In genomic region chr22:27863556-27863955, GRCh38 we compare ENCODE assay signal across 28 cellular contexts. TPM values are rescaled to one million over a fixed set of nuclear protein-coding genes. Genes with fewer than 3 reads are reported as not detected.
DNase-seq lines count a peak whose midpoint lies in the region; ATAC-seq and TF ChIP-seq lines count a peak whose summit lies in the region.
"Had no signal": no experiment of that assay in that cellular context is flagged by ENCODE, and none has a peak within 500 bp of the region (broad histone marks: within the 10 kb centered on the region; RNA-seq: fewer than 3 reads in every experiment).

No MANE protein-coding gene starts in this region.

- peak overlapping the region; percentile 29; the same call in 1 of the 2 replicates for H3K27ac Mint-ChIP-seq in HFFc6
- H3K27ac Mint-ChIP-seq: activated naive CD8-positive, alpha-beta T cell treated with anti-CD3 and anti-CD28 coated beads, Interleukin-2, amount 50 U/mL, for 24 hours; B cell; stimulated activated memory B cell treated with anti-CD40 and anti-IgM and Interleukin-4, amounts not matched to agents 10 μg/mL and 1 μg/mL and 100 μg/mL, for 72 hours had no signal

- H3K9me3 ChIP-seq in adipocyte (ENCODE audit: control insufficient read depth, low read length) (no peaks in the 10 kb centered on the region), hepatocyte (ENCODE audit: low read depth) (no peaks in the 10 kb centered on the region), stomach (no peaks in the 10 kb centered on the region), mucosa of descending colon (no peaks in the 10 kb centered on the region)
- H3K9me3 ChIP-seq: body of pancreas, suprapubic skin, uterus had no signal

- H3K9ac ChIP-seq in adipocyte (ENCODE audit: low read length) = no peak overlapping the region

- no peak overlapping the region for H3K4me2 ChIP-seq in hepatocyte

- no peaks in the 10 kb centered on the region for H3K27me3 ChIP-seq in adipocyte (replicated peaks; ENCODE audit: control insufficient read depth, insufficient read depth, low read length)
- H3K27me3 ChIP-seq in hepatocyte = no peaks in the 10 kb centered on the region
- H3K27me3 ChIP-seq in stomach = no peaks in the 10 kb centered on the region
- H3K27me3 ChIP-seq: body of pancreas, suprapubic skin, uterus had no signal

- H3K4me1 Mint-ChIP-seq in HFFc6 (ENCODE audit: low read depth) = peaks cover 78% of the 10 kb centered on the region

- intact Hi-C loops in stomach (cut with DNase I; ENCODE audit: low total_unique reads) (no loop called here), mucosa of descending colon (cut with DNase I, micrococcal nuclease) (no loop called here)

- H3K27ac ChIP-seq in hepatocyte (peak overlapping the region; percentile 92), stomach (peak overlapping the region in 4 of 5 donors; percentile 17 to 85 (median 66))
- H3K27ac ChIP-seq: suprapubic skin had no signal

- no peak for TF ChIP-seq EP300 in stomach (IDR thresholded peaks at IDR 0.05)

- no peak for ATAC-seq in mucosa of descending colon
- ATAC-seq in GM21528 (IDR thresholded peaks at IDR 0.05; ENCODE audit: low FRiP score, unreplicated experiment) = no peak
- ATAC-seq in GM18861 (IDR thresholded peaks at IDR 0.05; ENCODE audit: unreplicated experiment) = no peak
- ATAC-seq: activated naive CD8-positive, alpha-beta T cell treated with anti-CD3 and anti-CD28 coated beads, Interleukin-2, amount 50 U/mL, for 24 hours; activated T-cell treated with anti-CD3 and anti-CD28 coated beads, Interleukin-2, amount 50 U/mL, for 4 hours; body of pancreas; K562; naive thymus-derived CD4-positive, alpha-beta T cell; stimulated activated memory B cell treated with anti-CD40 and anti-IgM and Interleukin-4, amounts not matched to agents 10 μg/mL and 1 μg/mL and 100 μg/mL, for 72 hours had no signal

- H3K9me2 ChIP-seq in hepatocyte (replicated peaks; ENCODE audit: insufficient read depth) = no peaks in the 10 kb centered on the region

- H3K4me3 ChIP-seq in adipocyte (ENCODE audit: low read length) (no peak overlapping the region), hepatocyte (no peak overlapping the region), stomach (no peak overlapping the region), mucosa of descending colon (no peak overlapping the region)
- H3K4me3 ChIP-seq: body of pancreas, K562, suprapubic skin, uterus had no signal

- H3K27me3 Mint-ChIP-seq in HFFc6 (ENCODE audit: insufficient read depth) = no peaks in the 10 kb centered on the region; the same call in 1 of the 2 replicates
- H3K27me3 Mint-ChIP-seq: activated naive CD8-positive, alpha-beta T cell treated with anti-CD3 and anti-CD28 coated beads, Interleukin-2, amount 50 U/mL, for 24 hours; B cell; CD8-positive, alpha-beta memory T cell; naive thymus-derived CD4-positive, alpha-beta T cell; stimulated activated memory B cell treated with anti-CD40 and anti-IgM and Interleukin-4, amounts not matched to agents 10 μg/mL and 1 μg/mL and 100 μg/mL, for 72 hours had no signal

- no peak for TF ChIP-seq CTCF in HFFc6 (IDR thresholded peaks at IDR 0.05)
- TF ChIP-seq CTCF in hepatocyte (IDR thresholded peaks at IDR 0.05; ENCODE audit: poor library complexity) = no peak
- TF ChIP-seq CTCF in stomach (IDR thresholded peaks at IDR 0.05) = no peak
- TF ChIP-seq CTCF in mucosa of descending colon (IDR thresholded peaks at IDR 0.05) = no peak

- peaks cover 21% of the 10 kb centered on the region for H3K79me2 ChIP-seq in hepatocyte

- WGBS in hepatocyte (ENCODE audit: low lambda C conversion rate, missing lambda C conversion rate) = 63% methylated on average over 2 of the region's 2 CpGs
- 28 to 53% (median 33%) methylated on average over 2 of the region's 2 CpGs for WGBS in stomach, 5 donors

- no peaks in the 10 kb centered on the region for H3K9me3 Mint-ChIP-seq in HFFc6
- H3K9me3 Mint-ChIP-seq: activated naive CD8-positive, alpha-beta T cell treated with anti-CD3 and anti-CD28 coated beads, Interleukin-2, amount 50 U/mL, for 24 hours; activated T-cell treated with anti-CD3 and anti-CD28 coated beads, Interleukin-2, amount 50 U/mL, for 4 hours; CD8-positive, alpha-beta memory T cell; naive thymus-derived CD4-positive, alpha-beta T cell; stimulated activated memory B cell treated with anti-CD40 and anti-IgM and Interleukin-4, amounts not matched to agents 10 μg/mL and 1 μg/mL and 100 μg/mL, for 72 hours had no signal

- H3K36me3 ChIP-seq in adipocyte (ENCODE audit: control insufficient read depth, insufficient read depth, low read length, severe bottlenecking) = peaks cover 21% of the 10 kb centered on the region
- H3K36me3 ChIP-seq in hepatocyte (replicated peaks; ENCODE audit: insufficient read depth, low read depth) = no peaks in the 10 kb centered on the region
- peaks cover 0 to 22% (median 13%) of the 10 kb centered on the region in 4 donors for H3K36me3 ChIP-seq in stomach
- no peaks in the 10 kb centered on the region for H3K36me3 ChIP-seq in mucosa of descending colon (ENCODE audit: low read depth)
- H3K36me3 ChIP-seq: uterus had no signal

- no peaks in the 10 kb centered on the region for H4K20me1 ChIP-seq in hepatocyte (ENCODE audit: insufficient read depth, poor library complexity, severe bottlenecking)

- H3K4me1 ChIP-seq in adipocyte (ENCODE audit: control insufficient read depth, insufficient read depth, low read length) (peaks cover 45% of the 10 kb centered on the region), hepatocyte (ENCODE audit: insufficient read depth) (peaks cover 74% of the 10 kb centered on the region), stomach (peaks cover 46 to 94% (median 79%) of the 10 kb centered on the region in 4 donors), mucosa of descending colon (ENCODE audit: low read depth) (peaks cover 13% of the 10 kb centered on the region)

- peaks cover 20% of the 10 kb centered on the region for H3K36me3 Mint-ChIP-seq in HFFc6 (ENCODE audit: low read depth)

- H3K4me3 Mint-ChIP-seq in HFFc6 = no peak overlapping the region
- H3K4me3 Mint-ChIP-seq: activated naive CD8-positive, alpha-beta T cell treated with anti-CD3 and anti-CD28 coated beads, Interleukin-2, amount 50 U/mL, for 24 hours; activated T-cell treated with anti-CD3 and anti-CD28 coated beads, Interleukin-2, amount 50 U/mL, for 4 hours; B cell; CD8-positive, alpha-beta memory T cell; naive thymus-derived CD4-positive, alpha-beta T cell; stimulated activated memory B cell treated with anti-CD40 and anti-IgM and Interleukin-4, amounts not matched to agents 10 μg/mL and 1 μg/mL and 100 μg/mL, for 72 hours had no signal

- H2AFZ ChIP-seq in hepatocyte = no peak overlapping the region

- TF ChIP-seq POLR2A in stomach (IDR thresholded peaks at IDR 0.05) = no peak

- DNase-seq in HFFc6 = no peak
- DNase-seq in adipocyte (ENCODE audit: low read depth) = peak; percentile 56
- no peak for DNase-seq in hepatocyte (ENCODE audit: low spot score)
- no peak for DNase-seq in stomach
- no peak for DNase-seq in mucosa of descending colon
- DNase-seq: ACHN; activated CD4-positive, alpha-beta T cell treated with anti-CD3 and anti-CD28 coated beads, Interleukin-2, amount 50 U/mL, for 1 hour; activated naive CD4-positive, alpha-beta T cell; activated naive CD8-positive, alpha-beta T cell treated with anti-CD3 and anti-CD28 coated beads, Interleukin-2, amount 50 U/mL, for 24 hours; activated T-cell treated with anti-CD3 and anti-CD28 coated beads, Interleukin-2, amount 50 U/mL, for 4 hours; body of pancreas; CD8-positive, alpha-beta memory T cell; GOT3; kidney; naive thymus-derived CD4-positive, alpha-beta T cell; NCI-H1092 treated with DMSO at 0.1 percent for 48 hours; NCI-H1694 treated with DMSO at 0.1 percent for 48 hours; NCI-H82; nucleus accumbens; SIG-M5; SW 1271; uterus had no signal

RNA-seq across cellular contexts. Expression of gene PITPNB, which starts 55.5 kb away (rescaled TPM):
- total RNA-seq in HFFc6 (2021; fragmentation: NEBNext Ultra II Directional; extraction: Animal tissue kit (Norgen Biotek cat#: 25700)) = 10 to 100 TPM; 54.3 to 80.5 (median 74.8) TPM
- total RNA-seq in hepatocyte (28.2 and 38.7 TPM in 2 replicates), stomach (10 to 100 TPM in 4 of 5 donors, 1 to 10 TPM in 1; 6.7 to 91.6 (median 30.3) TPM), mucosa of descending colon (100 to 1,000 TPM in 1 of 3 donors, 10 to 100 TPM in 2; 42.5 to 130 (median 47.4) TPM)
- polyA plus RNA-seq in hepatocyte (49.3 and 65.3 TPM in 2 replicates), stomach (10 to 100 TPM; 24.0 to 39.4 (median 28.1) TPM)
